In the genomic region with DNA sequence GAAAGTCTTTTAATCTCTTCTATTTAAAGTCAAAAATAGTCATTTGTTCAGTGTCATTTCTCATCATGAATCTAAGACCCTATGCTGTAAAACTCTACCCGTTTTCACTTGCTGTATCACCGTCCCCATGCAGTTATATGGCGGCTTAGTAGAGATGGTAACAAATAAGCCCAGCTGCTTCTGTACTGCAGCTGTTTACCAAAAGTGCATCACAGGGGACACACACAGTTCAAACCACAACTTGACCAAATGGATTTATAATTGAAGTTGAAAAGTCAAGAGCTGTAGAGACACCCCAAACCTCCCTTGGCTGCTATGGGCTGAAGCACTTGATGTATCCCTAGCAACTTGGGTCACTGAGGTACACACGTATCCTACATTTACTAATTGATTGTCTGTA, we compare ENCODE assay signal across 20 cellular contexts.
"Had no signal": no experiment of that assay in that cellular context is flagged by ENCODE, and none has a peak within 500 bp of the region (broad histone marks: within the 10 kb centered on the region; RNA-seq: fewer than 3 reads in every experiment).

No MANE protein-coding gene starts in this region.

- DNase-seq: IMR-90, Karpas-422, KG1, MM.1S, NCI-H1092 treated with DMSO at 0.1 percent for 48 hours, NCI-H1436, NCI-H187 treated with DMSO at 0.1 percent for 48 hours, NCI-H2029 treated with DMSO at 0.1 percent for 48 hours, NCI-H2227 treated with DMSO at 0.1 percent for 48 hours, NCI-H524 treated with DMSO at 0.1 percent for 48 hours, NCI-H69, NCI-H774, Right ventricle myocardium superior, RPMI8226, SIG-M5, SK-N-SH, SW 1271 had no signal

- H3K9me3 ChIP-seq: SJSA1, SK-N-SH had no signal

- FAIRE-seq: HepG2, RCC 7860 had no signal

- H3K27ac ChIP-seq: SJSA1 had no signal

- ATAC-seq: HepG2 had no signal

- H3K9ac ChIP-seq: SK-N-SH had no signal

- H3K36me3 ChIP-seq: SJSA1 had no signal

- H3K27me3 ChIP-seq: SJSA1 had no signal

- H3K4me3 ChIP-seq: SJSA1 had no signal

- H3K4me2 ChIP-seq: SK-N-SH had no signal
